9 cellular contexts compared by ENCODE assay signal in genomic region chr13:49998714-49999624, GRCh38. TPM values are rescaled to one million over a fixed set of nuclear protein-coding genes. Genes with fewer than 3 reads are reported as not detected.
A peak's percentile ranks its signal among the peaks of the same experiment; 100 is the strongest.
DNase-seq lines count a peak whose midpoint lies in the region; ATAC-seq and TF ChIP-seq lines count a peak whose summit lies in the region.
"Had no signal": no experiment of that assay in that cellular context is flagged by ENCODE, and none has a peak within 500 bp of the region (broad histone marks: within the 10 kb centered on the region; RNA-seq: fewer than 3 reads in every experiment).

No MANE protein-coding gene starts in this region.

- no peak overlapping the region for H2AFZ ChIP-seq in neuron (ENCODE audit: low read depth, low read length)

- H3K27me3 ChIP-seq in CD4-positive, alpha-beta memory T cell (ENCODE audit: insufficient read depth, low read length), result no peaks in the 10 kb centered on the region
- H3K27me3 ChIP-seq in ectodermal cell (ENCODE audit: control insufficient read depth, insufficient read depth, low read length, poor library complexity, severe bottlenecking) (peaks cover 9% of the 10 kb centered on the region), neuron (ENCODE audit: insufficient read depth, low read length) (no peaks in the 10 kb centered on the region), foreskin keratinocyte (no peaks in the 10 kb centered on the region)

- POLR2A ChIA-PET in CD4-positive, alpha-beta memory T cell (lab: Charles Lee; ENCODE audit: partially characterized antibody), result interaction anchor here (1.9 to 5.6 kb wide), 6 partner anchors 8 to 912 kb away, joined by 5 to 219 read pairs (median 35); partner anchors contain the start of gene RNASEH2B

- DNase-seq in CD4-positive, alpha-beta memory T cell, result no peak
- no peak for DNase-seq in activated CD8-positive, alpha-beta memory T cell treated with anti-CD3 and anti-CD28 coated beads, Interleukin-2, amount 10 ng/mL, durations not matched to agents 7 days and 5 days
- DNase-seq in germinal center (ENCODE audit: low spot score) (no peak), glomerular visceral epithelial cell (ENCODE audit: extremely low spot score) (no peak), foreskin keratinocyte (no peak)

- peaks cover 15% of the 10 kb centered on the region for H3K36me3 ChIP-seq in CD4-positive, alpha-beta memory T cell (ENCODE audit: insufficient read depth, low read length)
- H3K36me3 ChIP-seq in KOPT-K1 (ENCODE audit: insufficient read depth, low read length), result peaks cover 59% of the 10 kb centered on the region
- peaks cover 16% of the 10 kb centered on the region for H3K36me3 ChIP-seq in ectodermal cell (ENCODE audit: control insufficient read depth, insufficient read depth, low read length)
- H3K36me3 ChIP-seq in neuron (ENCODE audit: insufficient read depth, low read length), result peaks cover 38% of the 10 kb centered on the region

- H3K36me3 Mint-ChIP-seq in CD4-positive, alpha-beta memory T cell, result peaks cover 10 to 55% of the 10 kb centered on the region in 2 donors
- H3K36me3 Mint-ChIP-seq in activated CD8-positive, alpha-beta memory T cell treated with anti-CD3 and anti-CD28 coated beads, Interleukin-2, amount 10 ng/mL, durations not matched to agents 7 days and 5 days, result peaks cover 31% of the 10 kb centered on the region

- ATAC-seq in activated CD8-positive, alpha-beta memory T cell treated with anti-CD3 and anti-CD28 coated beads, Interleukin-2, amount 10 ng/mL, durations not matched to agents 7 days and 5 days, result no peak
- ATAC-seq in foreskin keratinocyte, result no peak

- H3K27ac Mint-ChIP-seq in CD4-positive, alpha-beta memory T cell, result peak overlapping the region in 3 of 7 donors; percentile 32 to 93 (median 88)
- no peak overlapping the region for H3K27ac Mint-ChIP-seq in activated CD8-positive, alpha-beta memory T cell treated with anti-CD3 and anti-CD28 coated beads, Interleukin-2, amount 10 ng/mL, durations not matched to agents 7 days and 5 days

- H3K4me1 Mint-ChIP-seq in CD4-positive, alpha-beta memory T cell, result peaks cover 34 to 77% (median 48%) of the 10 kb centered on the region in 4 donors
- H3K4me1 Mint-ChIP-seq in activated CD8-positive, alpha-beta memory T cell treated with anti-CD3 and anti-CD28 coated beads, Interleukin-2, amount 10 ng/mL, durations not matched to agents 7 days and 5 days, result peaks cover 31% of the 10 kb centered on the region

- H3K9me3 Mint-ChIP-seq in CD4-positive, alpha-beta memory T cell, result no peaks in the 10 kb centered on the region
- no peaks in the 10 kb centered on the region for H3K9me3 Mint-ChIP-seq in activated CD8-positive, alpha-beta memory T cell treated with anti-CD3 and anti-CD28 coated beads, Interleukin-2, amount 10 ng/mL, durations not matched to agents 7 days and 5 days (ENCODE audit: low read depth)

- H3K4me3 ChIP-seq in CD4-positive, alpha-beta memory T cell (ENCODE audit: low read length in 2 of 2), result no peak overlapping the region
- peak overlapping the region; percentile 88 for H3K4me3 ChIP-seq in ectodermal cell (ENCODE audit: insufficient read depth, low read depth, low read length)
- H3K4me3 ChIP-seq in neuron (ENCODE audit: low read length), result peak overlapping the region; percentile 76

- H3K27me3 Mint-ChIP-seq in CD4-positive, alpha-beta memory T cell, result no peaks in the 10 kb centered on the region
- no peaks in the 10 kb centered on the region for H3K27me3 Mint-ChIP-seq in activated CD8-positive, alpha-beta memory T cell treated with anti-CD3 and anti-CD28 coated beads, Interleukin-2, amount 10 ng/mL, durations not matched to agents 7 days and 5 days

- 75 to 83% methylated on average over 19 to 21 of the region's 22 CpGs for WGBS in ectodermal cell, 2 experiments

- TF ChIP-seq CTCF in foreskin keratinocyte (conservative IDR thresholded peaks at IDR 0.05), result no peak

- H3K27ac ChIP-seq in CD4-positive, alpha-beta memory T cell (ENCODE audit: low read depth, low read length), result peak overlapping the region; percentile 83
- H3K27ac ChIP-seq in KOPT-K1 (ENCODE audit: low read depth, low read length, poor library complexity, severe bottlenecking), result peak overlapping the region; percentile 98
- no peak overlapping the region for H3K27ac ChIP-seq in ectodermal cell (ENCODE audit: insufficient read depth, low read depth, low read length, poor library complexity, severe bottlenecking)
- H3K27ac ChIP-seq in foreskin keratinocyte, result no peak overlapping the region

- H3K4me3 Mint-ChIP-seq in CD4-positive, alpha-beta memory T cell, result peak overlapping the region in 7 of 8 donors; percentile 89 to 94 (median 89)
- no peak overlapping the region for H3K4me3 Mint-ChIP-seq in activated CD8-positive, alpha-beta memory T cell treated with anti-CD3 and anti-CD28 coated beads, Interleukin-2, amount 10 ng/mL, durations not matched to agents 7 days and 5 days

- CTCF ChIA-PET in CD4-positive, alpha-beta memory T cell (lab: Charles Lee; ENCODE audit: partially characterized antibody), result interaction anchor here (0.8 to 3.9 kb wide), 13 partner anchors 9 to 1071 kb away, joined by 3 to 114 read pairs (median 8); no protein-coding TSS in a partner anchor
- CTCF ChIA-PET in activated CD8-positive, alpha-beta memory T cell treated with anti-CD3 and anti-CD28 coated beads, Interleukin-2, amount 10 ng/mL, durations not matched to agents 7 days and 5 days (lab: Charles Lee), result interaction anchor here (1.5 to 3.3 kb wide), 7 partner anchors 12 to 916 kb away, joined by 3 to 37 read pairs (median 7); partner anchors contain the start of gene KCNRG

- peaks cover 74% of the 10 kb centered on the region for H3K4me1 ChIP-seq in CD4-positive, alpha-beta memory T cell (ENCODE audit: insufficient read depth, low read length)
- H3K4me1 ChIP-seq in ectodermal cell (ENCODE audit: control insufficient read depth, insufficient read depth, low read length) (peaks cover 14% of the 10 kb centered on the region), neuron (ENCODE audit: insufficient read depth, low read length) (peaks cover 17% of the 10 kb centered on the region), foreskin keratinocyte (peaks cover 3% of the 10 kb centered on the region)

- H3K9me3 ChIP-seq in CD4-positive, alpha-beta memory T cell (ENCODE audit: control insufficient read depth in 1 of 2, low read length in 2 of 2), result no peaks in the 10 kb centered on the region
- H3K9me3 ChIP-seq in KOPT-K1 (ENCODE audit: insufficient read depth, low read length, poor library complexity, severe bottlenecking), result no peaks in the 10 kb centered on the region
- no peaks in the 10 kb centered on the region for H3K9me3 ChIP-seq in ectodermal cell (ENCODE audit: control insufficient read depth, low read length)
- no peaks in the 10 kb centered on the region for H3K9me3 ChIP-seq in neuron (ENCODE audit: low read length)

- intact Hi-C loops in CD4-positive, alpha-beta memory T cell (cut with micrococcal nuclease), result loop anchor here (5.0 to 10.0 kb wide), 7 partner anchors 236 to 1583 kb away; partner anchors contain the start of genes FNDC3A and WDFY2

RNA-seq across cellular contexts. Expression of gene TRIM13, which starts 2.1 kb away (rescaled TPM):
- total RNA-seq in CD4-positive, alpha-beta memory T cell, result 10 to 100 TPM; 30.3 to 32.4 TPM
- polyA plus RNA-seq in CD4-positive, alpha-beta memory T cell, result 10 to 100 TPM; 13.4 to 16.3 TPM
- 53.1 TPM for polyA plus RNA-seq in ectodermal cell (2013, experiment 1 of 4)
- 59.0 TPM for polyA plus RNA-seq in ectodermal cell (2013, experiment 2 of 4)
- polyA plus RNA-seq in ectodermal cell (2013, experiment 3 of 4), result 56.5 TPM
- 57.5 TPM for polyA plus RNA-seq in ectodermal cell (2013, experiment 4 of 4)
- total RNA-seq in activated CD8-positive, alpha-beta memory T cell treated with anti-CD3 and anti-CD28 coated beads, Interleukin-2, amount 10 ng/mL, durations not matched to agents 7 days and 5 days, result 10 to 100 TPM; 10.3 to 11.8 TPM
- total RNA-seq in foreskin keratinocyte, result 15.8 and 19.9 TPM in 2 replicates
- 13.6 and 14.7 TPM in 2 replicates for polyA plus RNA-seq in foreskin keratinocyte

RNA-seq across cellular contexts. Expression of gene KCNRG, which starts 16.3 kb away (rescaled TPM):
- under 1 TPM; 0.64 to 0.83 TPM for total RNA-seq in CD4-positive, alpha-beta memory T cell
- polyA plus RNA-seq in CD4-positive, alpha-beta memory T cell, result under 1 TPM in 1 of 2 donors, not detected in 1; 0.70 TPM
- polyA plus RNA-seq in ectodermal cell (2013, experiment 1 of 4), result 1.1 TPM
- polyA plus RNA-seq in ectodermal cell (2013, experiment 2 of 4), result 1.4 TPM
- polyA plus RNA-seq in ectodermal cell (2013, experiment 3 of 4), result 1.3 TPM
- 1.4 TPM for polyA plus RNA-seq in ectodermal cell (2013, experiment 4 of 4)
- under 1 TPM in 1 of 2 experiments, not detected in 1; 0.21 TPM for total RNA-seq in activated CD8-positive, alpha-beta memory T cell treated with anti-CD3 and anti-CD28 coated beads, Interleukin-2, amount 10 ng/mL, durations not matched to agents 7 days and 5 days
- 0.49 and 0.61 TPM in 2 replicates for total RNA-seq in foreskin keratinocyte
- 0.18 and 0.21 TPM in 2 replicates for polyA plus RNA-seq in foreskin keratinocyte
- total RNA-seq: kidney epithelial cell had no signal

Comparison
In these comparisons a context has a peak if more than half of its experiments do, and no peak if none do; other contexts are left out.
1. H3K27ac ChIP-seq: peak in CD4-positive, alpha-beta memory T cell (single experiment) and KOPT-K1 (single experiment); none in ectodermal cell (single experiment) and foreskin keratinocyte (single experiment).
2. H3K4me3 ChIP-seq: peak in ectodermal cell (single experiment) and neuron (single experiment); none in CD4-positive, alpha-beta memory T cell (0 of 2).